15 cellular contexts compared by ENCODE assay signal in the genomic region with DNA sequence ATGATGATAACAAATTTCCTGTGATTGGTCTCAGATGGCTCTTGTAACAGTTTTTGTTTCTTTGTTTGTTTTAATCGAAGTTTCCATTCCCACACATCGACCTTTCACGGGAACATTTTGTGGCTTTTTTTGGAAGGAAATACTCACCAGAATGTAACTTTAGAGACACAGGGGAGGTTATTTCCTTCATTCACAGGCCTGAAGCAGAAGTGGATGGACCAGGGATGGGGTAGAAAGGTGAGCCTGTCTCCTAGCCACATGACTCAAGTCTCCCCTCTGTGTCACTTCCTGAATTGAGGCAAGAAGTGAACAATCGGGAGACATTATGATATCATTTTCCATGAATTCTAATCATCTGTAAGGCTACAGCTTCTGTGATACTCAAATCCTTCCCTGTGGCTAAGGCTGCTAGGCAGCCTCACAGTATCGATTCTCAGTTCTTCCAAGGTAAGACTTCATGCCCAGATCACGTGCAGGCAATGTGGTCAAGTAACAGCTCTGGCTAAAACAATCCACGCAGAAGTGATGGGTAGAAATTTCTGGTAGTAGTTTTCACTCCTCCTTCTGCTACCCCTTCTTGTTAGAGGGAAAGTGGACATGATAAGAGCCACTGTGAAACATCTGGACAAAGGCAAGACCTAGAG.
A peak's percentile ranks its signal among the peaks of the same experiment; 100 is the strongest.
DNase-seq lines count a peak whose midpoint lies in the region; ATAC-seq, FAIRE-seq and TF ChIP-seq lines count a peak whose summit lies in the region.
"Had no signal": no experiment of that assay in that cellular context is flagged by ENCODE, and none has a peak within 500 bp of the region (broad histone marks: within the 10 kb centered on the region; RNA-seq: fewer than 3 reads in every experiment).

No MANE protein-coding gene starts in this region.

- H3K4me1 Mint-ChIP-seq in T-helper 2 cell treated with Interferon-gamma antibody and Interleukin-4, amounts not matched to agents 5 μg/mL and 100 μg/mL, for 36 hours (ENCODE audit: low read depth): no peaks in the 10 kb centered on the region
- H3K4me1 Mint-ChIP-seq in astrocyte (ENCODE audit: low read depth, unreplicated experiment): peaks cover 10% of the 10 kb centered on the region
- H3K4me1 Mint-ChIP-seq in stimulated activated naive B cell treated with anti-CD40 and anti-IgM and Interleukin-4, amounts not matched to agents 10 μg/mL and 1 μg/mL and 100 μg/mL, for 72 hours: no peaks in the 10 kb centered on the region

- no peaks in the 10 kb centered on the region for H3K9me3 Mint-ChIP-seq in T-helper 2 cell treated with Interferon-gamma antibody and Interleukin-4, amounts not matched to agents 5 μg/mL and 100 μg/mL, for 36 hours
- H3K9me3 Mint-ChIP-seq in astrocyte (ENCODE audit: unreplicated experiment): no peaks in the 10 kb centered on the region
- H3K9me3 Mint-ChIP-seq in stimulated activated naive B cell treated with anti-CD40 and anti-IgM and Interleukin-4, amounts not matched to agents 10 μg/mL and 1 μg/mL and 100 μg/mL, for 72 hours: peaks cover 0 to 3% of the 10 kb centered on the region in 2 donors

- TF ChIP-seq CTCF in astrocyte (IDR thresholded peaks at IDR 0.05; ENCODE audit: insufficient read depth, low read depth, low read length): no peak

- ATAC-seq in stimulated activated naive B cell treated with anti-CD40 and anti-IgM and Interleukin-4, amounts not matched to agents 10 μg/mL and 1 μg/mL and 100 μg/mL, for 72 hours (replicated peaks): peak; percentile 36 to 46
- ATAC-seq in GM19324 (IDR thresholded peaks at IDR 0.05; ENCODE audit: low FRiP score, unreplicated experiment): no peak
- ATAC-seq: Right ventricle myocardium inferior had no signal

- H3K27ac ChIP-seq in astrocyte (ENCODE audit: low read depth, low read length): peak overlapping the region; percentile 38
- H3K27ac ChIP-seq: cardiac muscle cell, spleen, stomach had no signal

- no peak overlapping the region for H3K27ac Mint-ChIP-seq in T-helper 2 cell treated with Interferon-gamma antibody and Interleukin-4, amounts not matched to agents 5 μg/mL and 100 μg/mL, for 36 hours
- H3K27ac Mint-ChIP-seq in astrocyte (ENCODE audit: unreplicated experiment): peak overlapping the region; percentile 49
- no peak overlapping the region for H3K27ac Mint-ChIP-seq in stimulated activated naive B cell treated with anti-CD40 and anti-IgM and Interleukin-4, amounts not matched to agents 10 μg/mL and 1 μg/mL and 100 μg/mL, for 72 hours

- peak overlapping the region; percentile 16 for H3K9ac ChIP-seq in astrocyte (ENCODE audit: low read length)

- no peak overlapping the region for H3K4me3 Mint-ChIP-seq in T-helper 2 cell treated with Interferon-gamma antibody and Interleukin-4, amounts not matched to agents 5 μg/mL and 100 μg/mL, for 36 hours
- H3K4me3 Mint-ChIP-seq in astrocyte (ENCODE audit: unreplicated experiment): no peak overlapping the region
- H3K4me3 Mint-ChIP-seq in stimulated activated naive B cell treated with anti-CD40 and anti-IgM and Interleukin-4, amounts not matched to agents 10 μg/mL and 1 μg/mL and 100 μg/mL, for 72 hours: no peak overlapping the region

- peak overlapping the region; percentile 27 for H2AFZ ChIP-seq in astrocyte (ENCODE audit: low read depth, low read length)

- no peaks in the 10 kb centered on the region for H3K36me3 Mint-ChIP-seq in T-helper 2 cell treated with Interferon-gamma antibody and Interleukin-4, amounts not matched to agents 5 μg/mL and 100 μg/mL, for 36 hours (ENCODE audit: low read depth)
- H3K36me3 Mint-ChIP-seq in astrocyte (ENCODE audit: low read depth, unreplicated experiment): no peaks in the 10 kb centered on the region
- no peaks in the 10 kb centered on the region for H3K36me3 Mint-ChIP-seq in stimulated activated naive B cell treated with anti-CD40 and anti-IgM and Interleukin-4, amounts not matched to agents 10 μg/mL and 1 μg/mL and 100 μg/mL, for 72 hours

- no peaks in the 10 kb centered on the region for H3K79me2 ChIP-seq in astrocyte (ENCODE audit: insufficient read depth, low read length)

- H3K4me1 ChIP-seq in astrocyte (ENCODE audit: insufficient read depth, low read length): peaks cover 22% of the 10 kb centered on the region
- H3K4me1 ChIP-seq: spleen had no signal

- H3K4me3 ChIP-seq in astrocyte (ENCODE audit: insufficient read depth, low read depth, low read length): no peak overlapping the region
- H3K4me3 ChIP-seq: cardiac muscle cell, spleen, stomach had no signal

- H3K4me2 ChIP-seq in astrocyte (ENCODE audit: low read length): peak overlapping the region; percentile 58

- no peak for FAIRE-seq in astrocyte (lab: Jason Lieb, UNC)

- DNase-seq in T-helper 2 cell treated with Interferon-gamma antibody and Interleukin-4, amounts not matched to agents 5 μg/mL and 100 μg/mL, for 36 hours (ENCODE audit: low spot score): peak; percentile 8
- DNase-seq in T-helper 2 cell: no peak
- DNase-seq in astrocyte (ENCODE audit: low read depth): peak; percentile 66
- peak; percentile 18 for DNase-seq in glomerular endothelial cell (ENCODE audit: extremely low read depth, low read depth, low spot score)
- no peak for DNase-seq in stimulated activated naive B cell treated with anti-CD40 and anti-IgM and Interleukin-4, amounts not matched to agents 10 μg/mL and 1 μg/mL and 100 μg/mL, for 72 hours
- DNase-seq in COR-L47 (lab: John Stamatoyannopoulos, UW): no peak
- no peak for DNase-seq in NCI-H524 (lab: John Stamatoyannopoulos, UW)
- DNase-seq: 8988T, DMS79, NCI-H2029 treated with DMSO at 0.1 percent for 48 hours, spleen, stomach had no signal

- no peaks in the 10 kb centered on the region for H3K27me3 ChIP-seq in astrocyte (ENCODE audit: insufficient read depth, low read length)
- H3K27me3 ChIP-seq: cardiac muscle cell, spleen, stomach had no signal

- no peaks in the 10 kb centered on the region for H4K20me1 ChIP-seq in astrocyte (ENCODE audit: insufficient read depth, low read length)

- H3K9me3 ChIP-seq in astrocyte (ENCODE audit: insufficient read depth, low read depth, low read length): no peaks in the 10 kb centered on the region
- H3K9me3 ChIP-seq: stomach had no signal

- H3K27me3 Mint-ChIP-seq in T-helper 2 cell treated with Interferon-gamma antibody and Interleukin-4, amounts not matched to agents 5 μg/mL and 100 μg/mL, for 36 hours (ENCODE audit: low read depth): no peaks in the 10 kb centered on the region
- H3K27me3 Mint-ChIP-seq in astrocyte (ENCODE audit: low read depth, unreplicated experiment): no peaks in the 10 kb centered on the region
- H3K27me3 Mint-ChIP-seq in stimulated activated naive B cell treated with anti-CD40 and anti-IgM and Interleukin-4, amounts not matched to agents 10 μg/mL and 1 μg/mL and 100 μg/mL, for 72 hours: no peaks in the 10 kb centered on the region

- no peaks in the 10 kb centered on the region for H3K36me3 ChIP-seq in astrocyte (ENCODE audit: insufficient read depth, low read length)
- H3K36me3 ChIP-seq: cardiac muscle cell, spleen, stomach had no signal

Comparison
In these comparisons a context has a peak if more than half of its experiments do, and no peak if none do; other contexts are left out.
1. DNase-seq: peak in T-helper 2 cell treated with Interferon-gamma antibody and Interleukin-4, amounts not matched to agents 5 μg/mL and 100 μg/mL, for 36 hours (single experiment), astrocyte (single experiment) and glomerular endothelial cell (single experiment); none in T-helper 2 cell (0 of 5), stimulated activated naive B cell treated with anti-CD40 and anti-IgM and Interleukin-4, amounts not matched to agents 10 μg/mL and 1 μg/mL and 100 μg/mL, for 72 hours (single experiment), COR-L47 (single experiment) and NCI-H524 (0 of 2).